8 cellular contexts compared by ENCODE assay signal in the genomic region with DNA sequence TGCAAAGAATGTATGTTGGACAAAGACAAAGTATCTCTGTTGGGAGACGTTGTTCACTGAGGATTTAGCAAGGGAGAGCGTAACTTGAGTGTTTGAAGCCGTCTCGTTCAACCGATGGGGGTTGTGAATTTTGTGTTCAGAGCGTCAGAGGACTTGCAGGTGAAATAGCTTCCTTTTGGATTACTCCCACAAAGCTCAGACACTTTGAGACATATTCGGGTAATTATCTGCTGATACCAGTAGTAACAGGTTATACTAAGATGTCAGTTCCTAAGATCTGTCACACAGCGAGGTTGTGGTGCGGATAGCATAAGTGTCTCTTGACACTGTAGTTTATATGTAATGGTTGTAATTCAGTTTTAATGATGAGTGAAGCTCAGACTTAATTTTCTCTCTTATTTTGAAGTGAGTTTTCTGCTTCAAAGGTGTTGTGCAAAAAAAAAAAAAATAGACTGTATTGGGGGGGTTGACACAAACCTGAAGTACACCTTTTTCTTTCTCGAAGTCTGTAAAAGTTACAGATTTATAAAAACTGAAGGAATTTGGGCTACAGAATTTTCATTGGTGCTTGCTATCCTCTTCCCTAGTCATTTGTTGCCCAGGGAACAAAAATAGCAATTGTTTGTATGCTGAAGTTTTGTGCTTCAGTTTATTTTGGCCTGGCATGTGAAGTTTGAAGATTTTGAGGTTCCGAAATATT. TPM values are rescaled to one million over a fixed set of nuclear protein-coding genes. Genes with fewer than 3 reads are reported as not detected.
DNase-seq lines count a peak whose midpoint lies in the region; ATAC-seq, FAIRE-seq and TF ChIP-seq lines count a peak whose summit lies in the region.

No MANE protein-coding gene starts in this region.

- H3K27ac Mint-ChIP-seq in CD4-positive, alpha-beta memory T cell: peak overlapping the region; percentile 88 to 97 (median 93)
- H3K27ac Mint-ChIP-seq in memory B cell: peak overlapping the region; percentile 88

- CTCF ChIA-PET in CD4-positive, alpha-beta memory T cell (lab: Charles Lee; ENCODE audit: partially characterized antibody): interaction anchor here (1.0 to 1.8 kb wide), 5 partner anchors 12 to 126 kb away, joined by 3 to 5 read pairs (median 3); no protein-coding TSS in a partner anchor

- H3K36me3 ChIP-seq in CD4-positive, alpha-beta memory T cell (ENCODE audit: insufficient read depth, low read length): no peaks in the 10 kb centered on the region
- H3K36me3 ChIP-seq in bronchial epithelial cell (ENCODE audit: control insufficient read depth, insufficient read depth, low read length) (no peaks in the 10 kb centered on the region), urinary bladder (ENCODE audit: insufficient read depth) (no peaks in the 10 kb centered on the region)

- DNase-seq in CD4-positive, alpha-beta memory T cell: peak in 4 of 5 donors; percentile 29 to 39 (median 33)
- DNase-seq in LNCaP clone FGC (ENCODE audit: low read depth) (no peak), bronchial epithelial cell (ENCODE audit: low read depth) (peak; percentile 35), memory B cell (ENCODE audit: low spot score in 2 of 2) (no peak), SHP77 treated with DMSO at 0.1 percent for 48 hours (lab: John Stamatoyannopoulos, UW) (no peak), GM12892 (ENCODE audit: insufficient read length) (no peak)

- H3K27me3 Mint-ChIP-seq in CD4-positive, alpha-beta memory T cell: no peaks in the 10 kb centered on the region
- no peaks in the 10 kb centered on the region for H3K27me3 Mint-ChIP-seq in memory B cell

- TF ChIP-seq POLR2A in GM12892 (IDR thresholded peaks at IDR 0.05; ENCODE audit: low read depth, low read length): no peak

- H3K4me3 Mint-ChIP-seq in CD4-positive, alpha-beta memory T cell: peak overlapping the region; percentile 87 to 96 (median 92)
- peak overlapping the region; percentile 95 for H3K4me3 Mint-ChIP-seq in memory B cell

- H3K9me3 Mint-ChIP-seq in CD4-positive, alpha-beta memory T cell: peaks cover 0 to 3% (median 0%) of the 10 kb centered on the region in 8 donors
- no peaks in the 10 kb centered on the region for H3K9me3 Mint-ChIP-seq in memory B cell

- 10% methylated on average over 11 of the region's 11 CpGs for WGBS in urinary bladder

- H3K27me3 ChIP-seq in CD4-positive, alpha-beta memory T cell (ENCODE audit: insufficient read depth, low read length): no peaks in the 10 kb centered on the region
- H3K27me3 ChIP-seq in bronchial epithelial cell (ENCODE audit: control insufficient read depth, insufficient read depth, low read length): no peaks in the 10 kb centered on the region

- H3K36me3 Mint-ChIP-seq in CD4-positive, alpha-beta memory T cell: peaks cover 0 to 19% of the 10 kb centered on the region in 2 donors
- no peaks in the 10 kb centered on the region for H3K36me3 Mint-ChIP-seq in memory B cell

- H3K4me3 ChIP-seq in CD4-positive, alpha-beta memory T cell (ENCODE audit: low read length in 2 of 2): peak overlapping the region; percentile 73 to 77
- peak overlapping the region; percentile 75 for H3K4me3 ChIP-seq in LNCaP clone FGC (ENCODE audit: low read depth, low read length)
- peak overlapping the region; percentile 72 for H3K4me3 ChIP-seq in bronchial epithelial cell (ENCODE audit: low read depth, low read length)
- peak overlapping the region; percentile 98 for H3K4me3 ChIP-seq in urinary bladder (ENCODE audit: low read depth, low read length)

- intact Hi-C loops in CD4-positive, alpha-beta memory T cell (cut with micrococcal nuclease): loop anchor here (2.0 kb wide), 3 partner anchors 25 to 459 kb away; a partner anchor contains a TSS

- POLR2A ChIA-PET in CD4-positive, alpha-beta memory T cell (lab: Charles Lee; ENCODE audit: partially characterized antibody): interaction anchor here (0.9 to 3.9 kb wide), 18 partner anchors 8 to 1752 kb away, joined by 3 to 44 read pairs (median 5); a partner anchor contains a TSS

- peaks cover 40 to 66% (median 52%) of the 10 kb centered on the region in 4 donors for H3K4me1 Mint-ChIP-seq in CD4-positive, alpha-beta memory T cell
- peaks cover 45% of the 10 kb centered on the region for H3K4me1 Mint-ChIP-seq in memory B cell

- FAIRE-seq in bronchial epithelial cell (lab: Jason Lieb, UNC) (no peak), GM12892 (lab: Jason Lieb, UNC) (no peak)

- TF ChIP-seq CTCF in LNCaP clone FGC (IDR thresholded peaks at IDR 0.05; ENCODE audit: control insufficient read depth, extremely low read depth, insufficient read depth) (no peak), bronchial epithelial cell (IDR thresholded peaks at IDR 0.05; ENCODE audit: insufficient read depth, low read length, severe bottlenecking) (no peak)

- ATAC-seq in memory B cell (ENCODE audit: low read depth): no peak
- no peak for ATAC-seq in HG03175 (IDR thresholded peaks at IDR 0.05; ENCODE audit: unreplicated experiment)

- peak overlapping the region; percentile 87 for H3K27ac ChIP-seq in CD4-positive, alpha-beta memory T cell (ENCODE audit: low read depth, low read length)
- no peak overlapping the region for H3K27ac ChIP-seq in urinary bladder (ENCODE audit: low read depth)

- H3K9me3 ChIP-seq in CD4-positive, alpha-beta memory T cell (ENCODE audit: control insufficient read depth in 1 of 2, low read length in 2 of 2): no peaks in the 10 kb centered on the region

- H3K4me1 ChIP-seq in CD4-positive, alpha-beta memory T cell (ENCODE audit: insufficient read depth, low read length): peaks cover 59% of the 10 kb centered on the region
- H3K4me1 ChIP-seq in urinary bladder (ENCODE audit: insufficient read depth): peaks cover 2% of the 10 kb centered on the region

RNA-seq across cellular contexts. Expression of a gene that starts 1.7 kb away (rescaled TPM):
- total RNA-seq in CD4-positive, alpha-beta memory T cell: 100 to 1,000 TPM; 126 to 127 TPM
- 10 to 100 TPM in 1 of 2 donors, 1 to 10 TPM in 1; 8.8 to 20.1 TPM for polyA plus RNA-seq in CD4-positive, alpha-beta memory T cell
- total RNA-seq in bronchial epithelial cell (13.8 and 17.6 TPM in 2 replicates), urinary bladder (69.6 TPM)
- polyA plus RNA-seq in urinary bladder: 28.6 TPM
- polyA plus RNA-seq in GM12892 (2012; ENCODE audit: missing spikeins): 58.3 TPM

Comparison
In these comparisons a context has a peak if more than half of its experiments do, and no peak if none do; other contexts are left out.
1. DNase-seq: peak in CD4-positive, alpha-beta memory T cell (4 of 5) and bronchial epithelial cell (single experiment); none in LNCaP clone FGC (single experiment), memory B cell (0 of 2), SHP77 treated with DMSO at 0.1 percent for 48 hours (single experiment) and GM12892 (single experiment).
2. Peak in every context shown above with its lines, with median percentiles within 50 percentile points of each other: H3K4me3 ChIP-seq.